In genomic region chr1:53405737-53406136, GRCh38 we compare ENCODE assay signal across 23 cellular contexts. TPM values are rescaled to one million over a fixed set of nuclear protein-coding genes. Genes with fewer than 3 reads are reported as not detected.
DNase-seq lines count a peak whose midpoint lies in the region; ATAC-seq and TF ChIP-seq lines count a peak whose summit lies in the region.
"Had no signal": no experiment of that assay in that cellular context is flagged by ENCODE, and none has a peak within 500 bp of the region (broad histone marks: within the 10 kb centered on the region; RNA-seq: fewer than 3 reads in every experiment).

No MANE protein-coding gene starts in this region.

- no peaks in the 10 kb centered on the region for H3K36me3 ChIP-seq in GM23338 (ENCODE audit: insufficient read depth)
- H3K36me3 ChIP-seq: BE2C; BLaER1 treated with 17β-estradiol and CSF1 and Interleukin-3, amounts not matched to agents 10 nM and 100 nM had no signal

- DNase-seq in GM23338 (ENCODE audit: low spot score), result no peak
- DNase-seq in ecto neural progenitor cell (ENCODE audit: low spot score), result peak; percentile 3
- DNase-seq in osteocyte (ENCODE audit: extremely low spot score, unreplicated experiment), result peak; percentile 15
- no peak for DNase-seq in dermis blood vessel endothelial cell
- no peak for DNase-seq in HUDEP-2 (lab: John Stamatoyannopoulos, UW; ENCODE audit: unreplicated experiment in 76 of 76)
- no peak for DNase-seq in NAMALWA (ENCODE audit: low spot score)
- DNase-seq: 8988T; ACHN; AML-193; BE2C; CD4-positive, alpha-beta T cell; CD8-positive, alpha-beta memory T cell; DMS 273 treated with DMSO at 0.1 percent for 48 hours; DMS53; DMS79 treated with DMSO at 0.1 percent for 48 hours; GF-D8; H7; HCEC 1CT had no signal

- no peak overlapping the region for H3K27ac ChIP-seq in GM23338 (ENCODE audit: low read depth)
- H3K27ac ChIP-seq: A549; BLaER1 treated with 17β-estradiol and CSF1 and Interleukin-3, amounts not matched to agents 10 nM and 100 nM had no signal

- H3K27me3 Mint-ChIP-seq in GM23338 (ENCODE audit: insufficient read depth, low read depth, poor library complexity) (peaks cover 20% of the 10 kb centered on the region), osteocyte (ENCODE audit: unreplicated experiment) (peaks cover 45% of the 10 kb centered on the region)
- H3K27me3 Mint-ChIP-seq: CD4-positive, alpha-beta T cell had no signal

- ATAC-seq in GM23338, result no peak
- ATAC-seq: A549 had no signal

- no peak overlapping the region for H3K27ac Mint-ChIP-seq in GM23338
- H3K27ac Mint-ChIP-seq in osteocyte (ENCODE audit: unreplicated experiment), result no peak overlapping the region
- H3K27ac Mint-ChIP-seq: CD14-positive monocyte; CD4-positive, alpha-beta T cell had no signal

- H3K4me2 ChIP-seq in GM23338, result no peak overlapping the region
- H3K4me2 ChIP-seq: A549; BLaER1 treated with 17β-estradiol and CSF1 and Interleukin-3, amounts not matched to agents 10 nM and 100 nM had no signal

- H3K9me2 ChIP-seq in GM23338 (ENCODE audit: insufficient read depth), result no peaks in the 10 kb centered on the region; the same call in 1 of the 2 replicates

- H3K79me2 ChIP-seq in GM23338 (replicated peaks; ENCODE audit: insufficient read depth), result no peaks in the 10 kb centered on the region

- peaks cover 15% of the 10 kb centered on the region for H3K36me3 Mint-ChIP-seq in GM23338 (ENCODE audit: low read depth)
- no peaks in the 10 kb centered on the region for H3K36me3 Mint-ChIP-seq in osteocyte (ENCODE audit: unreplicated experiment)
- H3K36me3 Mint-ChIP-seq: CD14-positive monocyte; CD8-positive, alpha-beta memory T cell had no signal

- H3F3A ChIP-seq in GM23338 (replicated peaks; ENCODE audit: low read depth), result no peaks in the 10 kb centered on the region

- 0 out of 2 replicates have a peak, but pooled peaks cover 3% of the 10 kb centered on the region for H3K4me1 ChIP-seq in GM23338 (ENCODE audit: insufficient read depth)
- H3K4me1 ChIP-seq: A549 had no signal

- H4K20me1 ChIP-seq in GM23338 (replicated peaks; ENCODE audit: insufficient read depth), result no peaks in the 10 kb centered on the region
- H4K20me1 ChIP-seq: BLaER1 treated with 17β-estradiol and CSF1 and Interleukin-3, amounts not matched to agents 10 nM and 100 nM had no signal

- TF ChIP-seq CTCF in GM23338 (conservative IDR thresholded peaks at IDR 0.05; ENCODE audit: low read depth in 2 of 2) (no peak), osteocyte (IDR thresholded peaks at IDR 0.05) (no peak)

- H3K4me3 Mint-ChIP-seq in GM23338 (no peak overlapping the region), osteocyte (ENCODE audit: unreplicated experiment) (no peak overlapping the region)
- H3K4me3 Mint-ChIP-seq: CD14-positive monocyte; CD4-positive, alpha-beta T cell; CD8-positive, alpha-beta memory T cell had no signal

- H3K4me1 Mint-ChIP-seq in GM23338 (peaks cover 17% of the 10 kb centered on the region), osteocyte (ENCODE audit: unreplicated experiment) (peaks cover 13% of the 10 kb centered on the region)

- H3K27me3 ChIP-seq in GM23338 (ENCODE audit: insufficient read depth), result no peaks in the 10 kb centered on the region
- H3K27me3 ChIP-seq: BE2C had no signal

- H3K9me3 Mint-ChIP-seq in GM23338, result peaks cover 20% of the 10 kb centered on the region
- H3K9me3 Mint-ChIP-seq in osteocyte (ENCODE audit: unreplicated experiment), result no peaks in the 10 kb centered on the region
- H3K9me3 Mint-ChIP-seq: CD4-positive, alpha-beta T cell; CD8-positive, alpha-beta memory T cell had no signal

- H3K4me3 ChIP-seq in GM23338, result no peak overlapping the region
- H3K4me3 ChIP-seq: A549; BLaER1 treated with 17β-estradiol and CSF1 and Interleukin-3, amounts not matched to agents 10 nM and 100 nM had no signal

- H2AFZ ChIP-seq in GM23338, result peak overlapping the region; percentile 14; the same call in 1 of the 2 replicates

TF ChIP-seq in GM23338, 12 proteins besides CTCF, POLR2A, EP300 and RAD21 (continues in another document):
- TF ChIP-seq ZNF462 (CRISPR knock-in tag; IDR thresholded peaks at IDR 0.05) (no peak), REST (IDR thresholded peaks at IDR 0.05; ENCODE audit: unreplicated experiment) (no peak), ZNF114 (CRISPR knock-in tag; IDR thresholded peaks at IDR 0.05) (no peak), JUNB (IDR thresholded peaks at IDR 0.05; ENCODE audit: unreplicated experiment) (no peak)

RNA-seq across cellular contexts. Expression of gene DMRTB1, which starts 53.5 kb away (rescaled TPM):
- 1.2 TPM in 1 of 2 replicates, not detected in the other for total RNA-seq in GM23338 (2014; rRNA removed; shearing (Covaris generic))
- 0.27 and 0.49 TPM in 2 replicates for polyA plus RNA-seq in GM23338 (2016; fragmentation: Nextera tagmentation; extraction: Ambion mirVana)
- total RNA-seq in osteocyte (not detected in 2 replicates), dermis blood vessel endothelial cell (not detected in 2 replicates)
- total RNA-seq: CD4-positive, alpha-beta T cell; CD8-positive, alpha-beta memory T cell; Daoy; G401 had no signal
- polyA plus RNA-seq: A549; CD14-positive monocyte; CD8-positive, alpha-beta memory T cell had no signal

Comparison
In these comparisons a context has a peak if more than half of its experiments do, and no peak if none do; other contexts are left out.
1. DNase-seq: peak in ecto neural progenitor cell (single experiment) and osteocyte (single experiment); none in GM23338 (single experiment), dermis blood vessel endothelial cell (single experiment), HUDEP-2 (0 of 76) and NAMALWA (single experiment).